21 cellular contexts compared by ENCODE assay signal in genomic region chr6:22294301-22294700, GRCh38. TPM values are rescaled to one million over a fixed set of nuclear protein-coding genes. Genes with fewer than 3 reads are reported as not detected.
DNase-seq lines count a peak whose midpoint lies in the region; ATAC-seq and TF ChIP-seq lines count a peak whose summit lies in the region.
"Had no signal": no experiment of that assay in that cellular context is flagged by ENCODE, and none has a peak within 500 bp of the region (broad histone marks: within the 10 kb centered on the region; RNA-seq: fewer than 3 reads in every experiment).

No MANE protein-coding gene starts in this region.

- DNase-seq in D341Med (ENCODE audit: low spot score) (peak; percentile 25), NCI-H146 treated with DMSO at 0.1 percent for 48 hours (lab: John Stamatoyannopoulos, UW; ENCODE audit: unreplicated experiment) (peak; percentile 61), mesothelial cell of epicardium (ENCODE audit: low spot score in 2 of 2, unreplicated experiment in 2 of 2) (no peak), NCI-H2196 (lab: John Stamatoyannopoulos, UW; ENCODE audit: unreplicated experiment) (no peak), smooth muscle cell (lab: John Stamatoyannopoulos, UW; ENCODE audit: unreplicated experiment) (no peak)
- DNase-seq: ACHN, AML-193, DMS53, Karpas-422, MG63, NCI-H1930, NCI-H526, PC-9, T-cell had no signal

- H3K79me2 ChIP-seq in OCI-LY1 (ENCODE audit: insufficient read depth, low read length) (no peaks in the 10 kb centered on the region), smooth muscle cell (ENCODE audit: low read depth) (no peaks in the 10 kb centered on the region)

- 96% methylated on average over 17 of the region's 17 CpGs for WGBS in smooth muscle cell (ENCODE audit: low lambda C conversion rate)

- no peaks in the 10 kb centered on the region for H3F3A ChIP-seq in OCI-LY1 (ENCODE audit: insufficient read depth, low read length)
- no peaks in the 10 kb centered on the region for H3F3A ChIP-seq in smooth muscle cell (ENCODE audit: low read depth)

- H3K36me3 Mint-ChIP-seq in mesothelial cell of epicardium: no peaks in the 10 kb centered on the region
- H3K36me3 Mint-ChIP-seq: CD14-positive monocyte, T-cell had no signal

- H3K27ac ChIP-seq in OCI-LY1 (ENCODE audit: low read depth, low read length, poor library complexity, severe bottlenecking) (peak overlapping the region; percentile 53), smooth muscle cell (ENCODE audit: low read depth) (no peak overlapping the region)
- H3K27ac ChIP-seq: PC-9 had no signal

- H2AFZ ChIP-seq in OCI-LY1 (ENCODE audit: low read length): no peak overlapping the region
- no peak overlapping the region for H2AFZ ChIP-seq in smooth muscle cell (ENCODE audit: low read depth)
- H2AFZ ChIP-seq: PC-9 had no signal

- H3K4me1 Mint-ChIP-seq in mesothelial cell of epicardium: peaks cover 42% of the 10 kb centered on the region
- H3K4me1 Mint-ChIP-seq: CD14-positive monocyte, T-cell had no signal

- H3K9me2 ChIP-seq in OCI-LY1 (ENCODE audit: low read depth, low read length): no peaks in the 10 kb centered on the region

- TF ChIP-seq CTCF in OCI-LY1 (IDR thresholded peaks at IDR 0.05; ENCODE audit: low read length): no peak
- no peak for TF ChIP-seq CTCF in mesothelial cell of epicardium (IDR thresholded peaks at IDR 0.05; ENCODE audit: unreplicated experiment)
- TF ChIP-seq CTCF in smooth muscle cell (IDR thresholded peaks at IDR 0.05; ENCODE audit: borderline replicate concordance, insufficient read depth, poor library complexity, severe bottlenecking): no peak

- ATAC-seq in GM21423 (IDR thresholded peaks at IDR 0.05; ENCODE audit: unreplicated experiment) (no peak), GM19463 (IDR thresholded peaks at IDR 0.05; ENCODE audit: unreplicated experiment) (no peak)
- ATAC-seq: T-cell had no signal

- no peaks in the 10 kb centered on the region for H3K9me3 ChIP-seq in OCI-LY1 (ENCODE audit: low read length)
- H3K9me3 ChIP-seq in smooth muscle cell (replicated peaks; ENCODE audit: low read depth): no peaks in the 10 kb centered on the region
- H3K9me3 ChIP-seq: HAP-1, MG63 had no signal

- H3K4me1 ChIP-seq in OCI-LY1 (ENCODE audit: insufficient read depth, low read length, severe bottlenecking) (peaks cover 43% of the 10 kb centered on the region), smooth muscle cell (ENCODE audit: low read depth) (no peaks in the 10 kb centered on the region)
- H3K4me1 ChIP-seq: HAP-1 had no signal

- H3K27me3 ChIP-seq in OCI-LY1 (ENCODE audit: insufficient read depth, low read length): no peaks in the 10 kb centered on the region
- H3K27me3 ChIP-seq in smooth muscle cell (ENCODE audit: low read depth): no peaks in the 10 kb centered on the region
- H3K27me3 ChIP-seq: MG63 had no signal

- peak overlapping the region; percentile 13 for H3K27ac Mint-ChIP-seq in mesothelial cell of epicardium
- H3K27ac Mint-ChIP-seq: CD14-positive monocyte, T-cell had no signal

- no peak overlapping the region for H3K4me3 Mint-ChIP-seq in mesothelial cell of epicardium
- H3K4me3 Mint-ChIP-seq: CD14-positive monocyte, T-cell had no signal

- H3K4me2 ChIP-seq in OCI-LY1 (ENCODE audit: low read length) (no peak overlapping the region; the same call in 1 of the 2 replicates), smooth muscle cell (no peak overlapping the region)
- H3K4me2 ChIP-seq: PC-9 had no signal

- H3K27me3 Mint-ChIP-seq in mesothelial cell of epicardium (ENCODE audit: low read depth): no peaks in the 10 kb centered on the region
- H3K27me3 Mint-ChIP-seq: T-cell had no signal

- H3K9me3 Mint-ChIP-seq in mesothelial cell of epicardium: peaks cover 7% of the 10 kb centered on the region

- H3K4me3 ChIP-seq in OCI-LY1 (ENCODE audit: low read depth, low read length, poor library complexity, severe bottlenecking): no peak overlapping the region
- no peak overlapping the region for H3K4me3 ChIP-seq in smooth muscle cell
- H3K4me3 ChIP-seq: HAP-1, MG63, PC-9 had no signal

- H4K20me1 ChIP-seq in OCI-LY1 (ENCODE audit: insufficient read depth, low read length) (no peaks in the 10 kb centered on the region), smooth muscle cell (ENCODE audit: low read depth) (no peaks in the 10 kb centered on the region)

- no peak overlapping the region; the same call in 1 of the 2 replicates for H3K9ac ChIP-seq in OCI-LY1 (ENCODE audit: low read length)
- H3K9ac ChIP-seq in smooth muscle cell (ENCODE audit: low read depth): no peak overlapping the region

- H3K36me3 ChIP-seq in OCI-LY1 (ENCODE audit: insufficient read depth, low read length): peaks cover 7% of the 10 kb centered on the region; the same call in 1 of the 2 replicates
- no peaks in the 10 kb centered on the region for H3K36me3 ChIP-seq in smooth muscle cell (ENCODE audit: low read depth)
- H3K36me3 ChIP-seq: HAP-1, MG63 had no signal

RNA-seq across cellular contexts. Expression of gene PRL, which starts 2.5 kb away (rescaled TPM):
- total RNA-seq in mesothelial cell of epicardium (0.23 TPM in 1 of 3 replicates, not detected in the others), smooth muscle cell (not detected in 2 replicates)
- polyA plus RNA-seq in smooth muscle cell: 0.26 TPM in 1 of 2 replicates, not detected in the other
- total RNA-seq: HT-29, PC-9, SK-MEL-5 had no signal

Comparison
In these comparisons a context has a peak if more than half of its experiments do, and no peak if none do; other contexts are left out.
1. DNase-seq: peak in D341Med (single experiment) and NCI-H146 treated with DMSO at 0.1 percent for 48 hours (single experiment); none in mesothelial cell of epicardium (0 of 2), NCI-H2196 (single experiment) and smooth muscle cell (single experiment).